Comparison of ENCODE assay signal across 20 cellular contexts in the genomic region with DNA sequence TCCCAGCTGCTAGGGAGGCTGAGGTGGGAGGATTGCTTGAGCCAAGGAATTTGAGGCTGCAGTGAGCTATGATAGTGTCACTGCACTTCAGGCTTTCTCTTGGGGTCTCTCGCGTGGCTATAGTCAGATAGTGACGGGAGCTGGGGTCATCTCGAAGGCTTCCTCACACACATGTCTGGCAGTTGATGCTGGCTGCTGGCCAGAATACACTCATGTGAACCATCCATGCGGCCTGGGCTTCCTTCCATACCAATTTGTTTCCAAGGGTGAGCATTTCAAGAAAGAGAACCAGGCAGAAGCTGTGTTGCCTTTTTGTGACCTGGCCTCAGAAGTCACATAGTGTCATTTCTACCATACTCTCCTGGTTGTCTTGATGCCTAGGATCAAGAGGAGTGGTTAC. TPM values are rescaled to one million over a fixed set of nuclear protein-coding genes. Genes with fewer than 3 reads are reported as not detected.
DNase-seq lines count a peak whose midpoint lies in the region; ATAC-seq and TF ChIP-seq lines count a peak whose summit lies in the region.
"Had no signal": no experiment of that assay in that cellular context is flagged by ENCODE, and none has a peak within 500 bp of the region (broad histone marks: within the 10 kb centered on the region; RNA-seq: fewer than 3 reads in every experiment).

No MANE protein-coding gene starts in this region.

- H3K9me3 ChIP-seq in gastrocnemius medialis, result no peaks in the 10 kb centered on the region

- peak in 1 of 2 donors; percentile 40 for ATAC-seq in gastrocnemius medialis
- no peak for ATAC-seq in HG02852 (IDR thresholded peaks at IDR 0.05; ENCODE audit: unreplicated experiment)
- ATAC-seq: CD8-positive, alpha-beta T cell; PC-3 had no signal

- peaks cover 15 to 33% of the 10 kb centered on the region in 2 donors for H3K4me1 ChIP-seq in gastrocnemius medialis
- H3K4me1 ChIP-seq: BLaER1 had no signal

- TF ChIP-seq POLR2A in gastrocnemius medialis (IDR thresholded peaks at IDR 0.05), result no peak

- H3K36me3 ChIP-seq in gastrocnemius medialis, result no peaks in the 10 kb centered on the region
- H3K36me3 ChIP-seq: BLaER1 had no signal

- intact Hi-C loops in gastrocnemius medialis (cut with DNase I; ENCODE audit: low total_unique reads), result no loop called here

- no peak overlapping the region for H3K4me3 ChIP-seq in choroid plexus epithelial cell (ENCODE audit: low read depth, low read length)
- no peak overlapping the region for H3K4me3 ChIP-seq in gastrocnemius medialis
- H3K4me3 ChIP-seq: BLaER1 had no signal

- TF ChIP-seq CTCF in choroid plexus epithelial cell (conservative IDR thresholded peaks at IDR 0.05; ENCODE audit: low read depth, low read length) (no peak), gastrocnemius medialis (IDR thresholded peaks at IDR 0.05 in 4 of 5, conservative IDR thresholded peaks at IDR 0.05 in 1 of 5) (no peak)

- peak overlapping the region; percentile 80 to 87 (median 82) for H3K27ac ChIP-seq in gastrocnemius medialis
- H3K27ac ChIP-seq: BLaER1, HL-60 had no signal

- in situ Hi-C loops in gastrocnemius medialis (cut with MboI; ENCODE audit: low sequenced_read_pairs in 4 of 4), result loop anchor here in 1 of 4 donors (25.0 kb wide), 1 partner anchor 1143 kb away; no protein-coding TSS in a partner anchor

- DNase-seq in SHP77 (lab: John Stamatoyannopoulos, UW), result peak; percentile 30 to 44
- no peak for DNase-seq in SHP77 treated with DMSO at 0.1 percent for 48 hours (lab: John Stamatoyannopoulos, UW)
- peak; percentile 20 for DNase-seq in NCI-H1092 (lab: John Stamatoyannopoulos, UW)
- peak; percentile 30 for DNase-seq in choroid plexus epithelial cell (ENCODE audit: low read depth)
- DNase-seq in gastrocnemius medialis, result peak; percentile 24 to 63
- DNase-seq in hypothalamus (lab: John Stamatoyannopoulos, UW), result no peak
- no peak for DNase-seq in SK-N-DZ (ENCODE audit: low spot score)
- DNase-seq: CD8-positive, alpha-beta T cell; DND-41; GF-D8; GOT3; KBM-7; NCI-H146; NCI-H2107; NCI-H226; PC-3 had no signal

- H3K27me3 ChIP-seq in gastrocnemius medialis, result no peaks in the 10 kb centered on the region
- H3K27me3 ChIP-seq: BLaER1 had no signal

RNA-seq across cellular contexts. Expression of a gene that starts 26.5 kb away (rescaled TPM):
- not detected for total RNA-seq in gastrocnemius medialis
- not detected in 2 replicates for polyA plus RNA-seq in SK-N-DZ (2014; cell fraction: cytosol; rRNA removed)
- polyA plus RNA-seq in SK-N-DZ (2014; cell fraction: nucleus; rRNA removed), result not detected in 2 replicates
- total RNA-seq: A172; CD8-positive, alpha-beta T cell; PC-3 had no signal

RNA-seq across cellular contexts. Expression of a gene that starts 28.8 kb away (rescaled TPM):
- total RNA-seq in gastrocnemius medialis, result 10 to 100 TPM; 39.6 to 68.7 (median 61.8) TPM
- 15.3 and 18.4 TPM in 2 replicates for polyA plus RNA-seq in SK-N-DZ (2014; cell fraction: cytosol; rRNA removed)
- 9.5 and 16.3 TPM in 2 replicates for polyA plus RNA-seq in SK-N-DZ (2014; cell fraction: nucleus; rRNA removed)

RNA-seq across cellular contexts. Expression of a gene that starts 41.1 kb away (rescaled TPM):
- 10 to 100 TPM; 40.4 to 79.4 (median 67.0) TPM for total RNA-seq in gastrocnemius medialis
- polyA plus RNA-seq in SK-N-DZ (2014; cell fraction: cytosol; rRNA removed), result 434 and 468 TPM in 2 replicates
- 167 and 185 TPM in 2 replicates for polyA plus RNA-seq in SK-N-DZ (2014; cell fraction: nucleus; rRNA removed)

Comparison
In these comparisons a context has a peak if more than half of its experiments do, and no peak if none do; other contexts are left out.
1. DNase-seq: peak in SHP77 (2 of 2), NCI-H1092 (single experiment), choroid plexus epithelial cell (single experiment) and gastrocnemius medialis (2 of 2); none in SHP77 treated with DMSO at 0.1 percent for 48 hours (single experiment), hypothalamus (0 of 51) and SK-N-DZ (single experiment).